In genomic region chr11:113623114-113623513, GRCh38 we compare ENCODE assay signal across 1 cellular context.
TF ChIP-seq lines count a peak whose summit lies in the region.

No MANE protein-coding gene starts in this region.

TF ChIP-seq in K562, 482 proteins besides CTCF, POLR2A, EP300 and RAD21 (continued from another document and continues in another):
- TF ChIP-seq RREB1 (CRISPR knock-in tag; IDR thresholded peaks at IDR 0.05), result no peak
- TF ChIP-seq SIN3A (IDR thresholded peaks at IDR 0.05; ENCODE audit: borderline replicate concordance in 2 of 2, control insufficient read depth in 1 of 2, low read depth in 2 of 2, low read length in 2 of 2), result no peak
- TF ChIP-seq BDP1 (IDR thresholded peaks at IDR 0.05; ENCODE audit: insufficient read depth, insufficient read length), result no peak
- 0 out of 4 replicates have a peak, but pooled peaks of 1 of the 2 experiments have one; percentile 29 for TF ChIP-seq HDAC1 (IDR thresholded peaks at IDR 0.05)
- no peak for TF ChIP-seq BRF1 (IDR thresholded peaks at IDR 0.05; ENCODE audit: borderline replicate concordance, extremely low read depth, insufficient read length)
- no peak for TF ChIP-seq PYGO2 (tag; IDR thresholded peaks at IDR 0.05)
- no peak for TF ChIP-seq SIN3B (IDR thresholded peaks at IDR 0.05; ENCODE audit: low read depth)
- TF ChIP-seq PRPF4 (IDR thresholded peaks at IDR 0.05; ENCODE audit: insufficient read depth, low read depth, low read length, poor library complexity, severe bottlenecking), result no peak
- TF ChIP-seq YY1 (IDR thresholded peaks at IDR 0.05; ENCODE audit: borderline replicate concordance in 1 of 3, control insufficient read depth in 1 of 3, extremely low read depth in 1 of 3, insufficient read depth in 3 of 3, insufficient read length in 1 of 3, insufficient replicate concordance in 2 of 3, low read depth in 1 of 3, low read length in 2 of 3), result no peak
- peak; percentile 63; the same call in 1 of the 2 replicates for TF ChIP-seq SOX6 (IDR thresholded peaks at IDR 0.05)
- TF ChIP-seq SP1 (CRISPR knock-in tag; IDR thresholded peaks at IDR 0.05), result no peak
- no peak for TF ChIP-seq E2F5 (CRISPR knock-in tag; IDR thresholded peaks at IDR 0.05)
- TF ChIP-seq NFIC (IDR thresholded peaks at IDR 0.05), result peak; percentile 41
- no peak for TF ChIP-seq PHB (CRISPR knock-in tag; IDR thresholded peaks at IDR 0.05)
- no peak for TF ChIP-seq MBD2 (IDR thresholded peaks at IDR 0.05; ENCODE audit: borderline replicate concordance, low read depth)
- TF ChIP-seq FUS (optimal IDR thresholded peaks at IDR 0.05; ENCODE audit: low read depth, low read length), result no peak
- TF ChIP-seq NONO (IDR thresholded peaks at IDR 0.05; ENCODE audit: low read depth in 2 of 2, low read length in 1 of 2), result no peak
- no peak for TF ChIP-seq ZNF175 (CRISPR knock-in tag; IDR thresholded peaks at IDR 0.05; ENCODE audit: low read depth)
- no peak for TF ChIP-seq PURB (CRISPR knock-in tag; IDR thresholded peaks at IDR 0.05; ENCODE audit: low read depth)
- TF ChIP-seq TSHZ1 (CRISPR knock-in tag; IDR thresholded peaks at IDR 0.05), result no peak
- TF ChIP-seq ATF1 (CRISPR knock-in tag; IDR thresholded peaks at IDR 0.05), result no peak
- no peak for TF ChIP-seq ATF1 (tag; IDR thresholded peaks at IDR 0.05)
- TF ChIP-seq CBFA2T3 (IDR thresholded peaks at IDR 0.05), result peak; percentile 76
- no peak for TF ChIP-seq NFATC3 (IDR thresholded peaks at IDR 0.05)
- no peak for TF ChIP-seq ZNF740 (CRISPR knock-in tag; IDR thresholded peaks at IDR 0.05)
- no peak for TF ChIP-seq ZNF740 (tag; IDR thresholded peaks at IDR 0.05)
- TF ChIP-seq GABPB2 (CRISPR knock-in tag; conservative IDR thresholded peaks at IDR 0.05), result no peak
- peak; percentile 45; the same call in 1 of the 2 replicates for TF ChIP-seq KLF16 (IDR thresholded peaks at IDR 0.05)
- TF ChIP-seq E2F6 (IDR thresholded peaks at IDR 0.05; ENCODE audit: borderline replicate concordance in 1 of 2, extremely low read depth in 1 of 2, insufficient read depth in 1 of 2, insufficient read length in 1 of 2, low read depth in 1 of 2, low read length in 1 of 2, poor library complexity in 1 of 2, severe bottlenecking in 1 of 2), result no peak
- no peak for TF ChIP-seq ZNF644 (tag; IDR thresholded peaks at IDR 0.05; ENCODE audit: low read depth)
- TF ChIP-seq TEAD1 (CRISPR knock-in tag; IDR thresholded peaks at IDR 0.05), result 0 out of 4 replicates have a peak, but pooled peaks of 1 of the 2 experiments have one; percentile 62
- no peak for TF ChIP-seq PHF21A (IDR thresholded peaks at IDR 0.05; ENCODE audit: borderline replicate concordance, low read depth)
- TF ChIP-seq TCF3 (CRISPR knock-in tag; IDR thresholded peaks at IDR 0.05), result peak; percentile 74
- no peak for TF ChIP-seq ATF6 (CRISPR knock-in tag; IDR thresholded peaks at IDR 0.05)
- peak; percentile 55; the same call in 1 of the 2 replicates for TF ChIP-seq SMARCE1 (IDR thresholded peaks at IDR 0.05)
- no peak for TF ChIP-seq CXXC5 (CRISPR knock-in tag; IDR thresholded peaks at IDR 0.05)
- no peak for TF ChIP-seq ZMIZ1 (IDR thresholded peaks at IDR 0.05; ENCODE audit: low read depth in 2 of 2, low read length in 2 of 2)
- no peak for TF ChIP-seq ZFX (CRISPR knock-in tag; IDR thresholded peaks at IDR 0.05)
- no peak for TF ChIP-seq ELK1 (CRISPR knock-in tag; IDR thresholded peaks at IDR 0.05)
- TF ChIP-seq PML (IDR thresholded peaks at IDR 0.05; ENCODE audit: low read length), result peak; percentile 43; the same call in 1 of the 2 replicates
- peak; percentile 80 to 83 for TF ChIP-seq KDM1A (IDR thresholded peaks at IDR 0.05)
- no peak for TF ChIP-seq HNRNPK (IDR thresholded peaks at IDR 0.05; ENCODE audit: low read depth, low read length, poor library complexity, severe bottlenecking)
- TF ChIP-seq ZNF512 (tag; IDR thresholded peaks at IDR 0.05), result no peak
- no peak for TF ChIP-seq POLR2G (IDR thresholded peaks at IDR 0.05; ENCODE audit: low read depth, low read length)
- TF ChIP-seq MCM5 (IDR thresholded peaks at IDR 0.05; ENCODE audit: low read depth), result no peak
